ENCODE assay signal across 25 cellular contexts in the genomic region with DNA sequence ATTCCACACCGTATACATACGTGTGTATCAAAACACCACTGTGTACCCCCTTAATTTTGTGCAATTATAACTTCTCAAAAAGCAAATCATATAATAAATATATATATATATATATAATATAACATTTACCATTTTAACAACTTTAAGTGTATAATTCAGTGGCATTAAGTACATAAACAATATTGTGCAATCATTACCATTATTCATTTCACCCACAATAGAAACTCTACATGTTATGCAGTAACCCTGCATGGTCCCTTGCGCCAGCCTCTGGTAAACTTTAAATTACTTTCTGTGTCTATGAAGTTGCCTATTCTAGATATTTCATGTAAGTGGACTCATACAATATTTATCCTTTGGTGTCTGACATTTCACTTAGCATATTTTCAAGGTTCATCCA.
"Had no signal": no experiment of that assay in that cellular context is flagged by ENCODE, and none has a peak within 500 bp of the region (broad histone marks: within the 10 kb centered on the region; RNA-seq: fewer than 3 reads in every experiment).

No MANE protein-coding gene starts in this region.

- ATAC-seq: esophagus mucosa, gastrocnemius medialis, heart right ventricle, left cardiac atrium, left lung, left ventricle myocardium superior, lower lobe of right lung, mucosa of descending colon had no signal

- H3K4me3 Mint-ChIP-seq: dendritic cell treated with granulocyte-macrophage colony-stimulating factor and Interleukin-4, amounts not matched to agents 40 ng/mL and 50 ng/mL, for 4 days; mesothelial cell of epicardium; naive B cell had no signal

- H3K36me3 ChIP-seq: colonic mucosa had no signal

- H3K27me3 Mint-ChIP-seq: dendritic cell treated with granulocyte-macrophage colony-stimulating factor and Interleukin-4, amounts not matched to agents 40 ng/mL and 50 ng/mL, for 4 days; naive B cell had no signal

- H3K9me3 ChIP-seq: colonic mucosa, esophagus squamous epithelium, gastrocnemius medialis had no signal

- FAIRE-seq: islet of Langerhans, keratinocyte had no signal

- H3K27me3 ChIP-seq: colonic mucosa, esophagus squamous epithelium, gastrocnemius medialis, heart right ventricle, left lung had no signal

- H3K27ac Mint-ChIP-seq: dendritic cell treated with granulocyte-macrophage colony-stimulating factor and Interleukin-4, amounts not matched to agents 40 ng/mL and 50 ng/mL, for 4 days; mesothelial cell of epicardium; naive B cell had no signal

- H3K4me1 ChIP-seq: colonic mucosa, gastrocnemius medialis, lower lobe of right lung had no signal

- H3K4me3 ChIP-seq: colonic mucosa, esophagus squamous epithelium, gastrocnemius medialis, heart right ventricle, left lung, lower lobe of right lung, mucosa of descending colon had no signal

- DNase-seq: colonic mucosa; cortex of kidney; effector memory CD4-positive, alpha-beta T cell; erythroblast; esophagus squamous epithelium; foreskin fibroblast; foreskin melanocyte; gastrocnemius medialis; glutamatergic neuron; head of caudate nucleus; heart right ventricle; hippocampal formation; left cardiac atrium; left lung; left ventricle myocardium superior; lower lobe of right lung; mesenchymal stem cell; mucosa of descending colon; naive B cell had no signal

- H3K27ac ChIP-seq: colonic mucosa, epithelial cell of prostate, esophagus squamous epithelium, gastrocnemius medialis, heart right ventricle, left lung, lower lobe of right lung had no signal
